ENCODE assay signal across 1 cellular context in genomic region chr17:65553646-65554567, GRCh38.
TF ChIP-seq lines count a peak whose summit lies in the region.

No MANE protein-coding gene starts in this region.

TF ChIP-seq in IMR-90, 13 proteins besides CTCF, POLR2A, EP300 and RAD21 (continued from another document):
- TF ChIP-seq MXI1 (IDR thresholded peaks at IDR 0.05; ENCODE audit: borderline replicate concordance, low read depth, low read length) (no peak), ELK1 (IDR thresholded peaks at IDR 0.05; ENCODE audit: borderline replicate concordance, low read depth, low read length) (no peak), USF2 (IDR thresholded peaks at IDR 0.05; ENCODE audit: low read depth, low read length) (no peak), MAZ (IDR thresholded peaks at IDR 0.05; ENCODE audit: borderline replicate concordance, low read depth, low read length) (no peak), RCOR1 (IDR thresholded peaks at IDR 0.05; ENCODE audit: insufficient replicate concordance, low read length) (no peak), MAFK (IDR thresholded peaks at IDR 0.05; ENCODE audit: low read depth, low read length) (no peak)
